In the genomic region with DNA sequence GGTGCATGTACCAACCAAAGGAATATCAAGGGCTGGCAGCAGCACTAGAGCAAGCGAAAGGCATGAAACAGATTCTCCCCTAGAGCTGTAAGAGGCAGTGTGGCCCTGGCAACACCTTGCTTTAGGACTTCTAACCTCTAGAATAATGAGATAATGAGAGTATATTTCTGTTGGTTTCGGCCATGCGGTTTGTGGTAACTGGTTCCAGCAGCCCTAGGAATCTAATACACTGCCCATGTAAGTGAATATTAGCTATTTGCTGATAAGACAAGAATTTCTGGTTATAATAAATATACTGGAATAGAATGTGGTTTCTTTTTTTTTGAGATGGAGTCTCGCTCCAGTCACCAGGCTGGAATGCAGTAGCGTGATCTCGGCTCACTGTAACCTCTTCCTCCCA, we compare ENCODE assay signal across 14 cellular contexts.
DNase-seq lines count a peak whose midpoint lies in the region; ATAC-seq and TF ChIP-seq lines count a peak whose summit lies in the region.
"Had no signal": no experiment of that assay in that cellular context is flagged by ENCODE, and none has a peak within 500 bp of the region (broad histone marks: within the 10 kb centered on the region; RNA-seq: fewer than 3 reads in every experiment).

No MANE protein-coding gene starts in this region.

- peak overlapping the region; percentile 39 for H3K27ac ChIP-seq in right cardiac atrium (ENCODE audit: low read length)
- peak overlapping the region in 2 of 4 donors; percentile 52 to 78 for H3K27ac ChIP-seq in body of pancreas
- peak overlapping the region; percentile 18 to 77 for H3K27ac ChIP-seq in uterus
- H3K27ac ChIP-seq: SK-N-MC had no signal

- no peaks in the 10 kb centered on the region for H3K9me3 ChIP-seq in right cardiac atrium (ENCODE audit: control insufficient read depth, low read length)
- H3K9me3 ChIP-seq in body of pancreas, result no peaks in the 10 kb centered on the region
- no peaks in the 10 kb centered on the region for H3K9me3 ChIP-seq in uterus

- 94% methylated on average over 6 of the region's 6 CpGs for WGBS in right cardiac atrium
- 86 to 89% methylated on average over 6 of the region's 6 CpGs for WGBS in body of pancreas, 2 donors

- TF ChIP-seq POLR2A in body of pancreas (IDR thresholded peaks at IDR 0.05) (no peak), uterus (IDR thresholded peaks at IDR 0.05) (no peak)

- no peak for DNase-seq in right cardiac atrium
- no peak for DNase-seq in Right ventricle myocardium superior
- no peak for DNase-seq in body of pancreas
- peak; percentile 26 for DNase-seq in kidney tubule cell (ENCODE audit: low spot score)
- no peak for DNase-seq in uterus
- no peak for DNase-seq in NCI-H774 (lab: John Stamatoyannopoulos, UW)
- DNase-seq in activated T-cell treated with anti-CD3 and anti-CD28 coated beads for 4 hours, result no peak
- no peak for DNase-seq in left colon
- DNase-seq: caudate nucleus; H7; natural killer cell; NCI-H1417; stimulated activated naive CD4-positive, alpha-beta T cell treated with Interleukin-2 at 50 U/mL for 16 hours had no signal

- TF ChIP-seq CTCF in body of pancreas (IDR thresholded peaks at IDR 0.05), result no peak
- TF ChIP-seq CTCF in uterus (IDR thresholded peaks at IDR 0.05), result no peak

- H3K36me3 ChIP-seq in body of pancreas (replicated peaks in 1 of 2; ENCODE audit: insufficient read depth in 1 of 2, low read depth in 2 of 2) (no peaks in the 10 kb centered on the region), uterus (no peaks in the 10 kb centered on the region)

- no peak overlapping the region for H3K4me3 ChIP-seq in right cardiac atrium (ENCODE audit: low read length)
- H3K4me3 ChIP-seq in body of pancreas, result no peak overlapping the region
- H3K4me3 ChIP-seq in uterus, result no peak overlapping the region
- H3K4me3 ChIP-seq: SK-N-MC had no signal

- intact Hi-C loops in right cardiac atrium (cut with DNase I), result no loop called here
- intact Hi-C loops in Right ventricle myocardium superior (cut with DNase I), result no loop called here
- intact Hi-C loops in body of pancreas (cut with DNase I), result no loop called here
- intact Hi-C loops in uterus (cut with DNase I; ENCODE audit: low total_unique reads), result no loop called here
- intact Hi-C loops in left colon (cut with DNase I, micrococcal nuclease), result no loop called here

- no peaks in the 10 kb centered on the region for H3K27me3 ChIP-seq in right cardiac atrium (ENCODE audit: control insufficient read depth, insufficient read depth)
- H3K27me3 ChIP-seq in body of pancreas, result no peaks in the 10 kb centered on the region
- no peaks in the 10 kb centered on the region for H3K27me3 ChIP-seq in uterus

- H3K4me1 ChIP-seq in right cardiac atrium (ENCODE audit: control insufficient read depth, insufficient read depth, low read length) (peaks cover 15% of the 10 kb centered on the region), body of pancreas (peaks cover 10% of the 10 kb centered on the region), uterus (no peaks in the 10 kb centered on the region)

- ATAC-seq in right cardiac atrium (no peak), Right ventricle myocardium superior (ENCODE audit: poor library complexity) (no peak), body of pancreas (peak; percentile 18), left colon (no peak)
- ATAC-seq: natural killer cell had no signal
